34 cellular contexts compared by ENCODE assay signal in genomic region chr15:29773000-29773399, GRCh38. TPM values are rescaled to one million over a fixed set of nuclear protein-coding genes. Genes with fewer than 3 reads are reported as not detected.
"Had no signal": no experiment of that assay in that cellular context is flagged by ENCODE, and none has a peak within 500 bp of the region (broad histone marks: within the 10 kb centered on the region; RNA-seq: fewer than 3 reads in every experiment).

No MANE protein-coding gene starts in this region.

- H3K9me3 ChIP-seq: adrenal gland, colonic mucosa had no signal

- H3K27ac Mint-ChIP-seq: activated B cell treated with CpG ODN at 0.5 μM for 24 hours; activated CD8-positive, alpha-beta memory T cell treated with anti-CD3 and anti-CD28 coated beads, Interleukin-2, amount 10 ng/mL, durations not matched to agents 7 days and 5 days; activated CD8-positive, alpha-beta T cell treated with anti-CD3 and anti-CD28 coated beads, Interleukin-2, amount 10 ng/mL, durations not matched to agents 7 days and 5 days; activated naive CD4-positive, alpha-beta T cell treated with anti-CD3 and anti-CD28 coated beads for 36 hours; activated naive CD4-positive, alpha-beta T cell treated with anti-CD3 and anti-CD28 coated beads, Interleukin-2, amount 50 U/mL, for 24 hours; activated naive CD8-positive, alpha-beta T cell treated with anti-CD3 and anti-CD28 coated beads for 36 hours; activated naive CD8-positive, alpha-beta T cell treated with anti-CD3 and anti-CD28 coated beads, Interleukin-2, amount 50 U/mL, for 24 hours; activated T-helper 1 cell treated with anti-CD3 and anti-CD28 coated beads, Interleukin-12 subunit alpha, Interleukin-12 subunit beta, Interleukin-2, Interleukin-4 antibody, amounts not matched to agents 30 ng/mL and 10 ng/mL and 1 ng/mL, durations not matched to agents 14 hours and 24 hours and 36 hours; activated T-helper 2 cell treated with anti-CD3 and anti-CD28 coated beads, Interferon-gamma antibody, Interleukin-2, Interleukin-4, amounts not matched to agents 10 μg/mL and 5 μg/mL and 100 μg/mL, durations not matched to agents 14 hours and 24 hours and 36 hours; T-helper 17 cell; T-helper 2 cell treated with Interferon-gamma antibody and Interleukin-4, amounts not matched to agents 5 μg/mL and 100 μg/mL, for 36 hours had no signal

- H3K4me3 ChIP-seq: adrenal gland, colonic mucosa had no signal

- H3K4me1 ChIP-seq: colonic mucosa had no signal

- H3K4me3 Mint-ChIP-seq: activated B cell treated with CpG ODN at 0.5 μM for 24 hours; activated CD8-positive, alpha-beta memory T cell treated with anti-CD3 and anti-CD28 coated beads, Interleukin-2, amount 10 ng/mL, durations not matched to agents 7 days and 5 days; activated CD8-positive, alpha-beta T cell treated with anti-CD3 and anti-CD28 coated beads, Interleukin-2, amount 10 ng/mL, durations not matched to agents 7 days and 5 days; activated naive CD4-positive, alpha-beta T cell treated with anti-CD3 and anti-CD28 coated beads for 36 hours; activated naive CD4-positive, alpha-beta T cell treated with anti-CD3 and anti-CD28 coated beads, Interleukin-2, amount 50 U/mL, for 24 hours; activated naive CD8-positive, alpha-beta T cell treated with anti-CD3 and anti-CD28 coated beads for 36 hours; activated naive CD8-positive, alpha-beta T cell treated with anti-CD3 and anti-CD28 coated beads, Interleukin-2, amount 50 U/mL, for 24 hours; activated T-helper 1 cell treated with anti-CD3 and anti-CD28 coated beads, Interleukin-12 subunit alpha, Interleukin-12 subunit beta, Interleukin-2, Interleukin-4 antibody, amounts not matched to agents 30 ng/mL and 10 ng/mL and 1 ng/mL, durations not matched to agents 14 hours and 24 hours and 36 hours; T-helper 17 cell; T-helper 2 cell treated with Interferon-gamma antibody and Interleukin-4, amounts not matched to agents 5 μg/mL and 100 μg/mL, for 36 hours had no signal

- H3K9me3 Mint-ChIP-seq: activated B cell treated with CpG ODN at 0.5 μM for 24 hours; activated naive CD4-positive, alpha-beta T cell treated with anti-CD3 and anti-CD28 coated beads for 36 hours; activated naive CD4-positive, alpha-beta T cell treated with anti-CD3 and anti-CD28 coated beads, Interleukin-2, amount 50 U/mL, for 24 hours; activated naive CD8-positive, alpha-beta T cell treated with anti-CD3 and anti-CD28 coated beads for 36 hours; activated naive CD8-positive, alpha-beta T cell treated with anti-CD3 and anti-CD28 coated beads, Interleukin-2, amount 50 U/mL, for 24 hours; activated T-helper 1 cell treated with anti-CD3 and anti-CD28 coated beads, Interleukin-12 subunit alpha, Interleukin-12 subunit beta, Interleukin-2, Interleukin-4 antibody, amounts not matched to agents 30 ng/mL and 10 ng/mL and 1 ng/mL, durations not matched to agents 14 hours and 24 hours and 36 hours; activated T-helper 2 cell treated with anti-CD3 and anti-CD28 coated beads, Interferon-gamma antibody, Interleukin-2, Interleukin-4, amounts not matched to agents 10 μg/mL and 5 μg/mL and 100 μg/mL, durations not matched to agents 14 hours and 24 hours and 36 hours; T-helper 2 cell treated with Interferon-gamma antibody and Interleukin-4, amounts not matched to agents 5 μg/mL and 100 μg/mL, for 36 hours had no signal

- H3K27me3 ChIP-seq: adrenal gland, brain microvascular endothelial cell, colonic mucosa had no signal

- H3K4me1 Mint-ChIP-seq: activated B cell treated with CpG ODN at 0.5 μM for 24 hours; activated CD8-positive, alpha-beta memory T cell treated with anti-CD3 and anti-CD28 coated beads, Interleukin-2, amount 10 ng/mL, durations not matched to agents 7 days and 5 days; activated naive CD4-positive, alpha-beta T cell treated with anti-CD3 and anti-CD28 coated beads, Interleukin-2, amount 50 U/mL, for 24 hours; activated naive CD8-positive, alpha-beta T cell treated with anti-CD3 and anti-CD28 coated beads for 36 hours; activated naive CD8-positive, alpha-beta T cell treated with anti-CD3 and anti-CD28 coated beads, Interleukin-2, amount 50 U/mL, for 24 hours had no signal

- H3K36me3 Mint-ChIP-seq: activated CD8-positive, alpha-beta memory T cell treated with anti-CD3 and anti-CD28 coated beads, Interleukin-2, amount 10 ng/mL, durations not matched to agents 7 days and 5 days; activated naive CD4-positive, alpha-beta T cell treated with anti-CD3 and anti-CD28 coated beads, Interleukin-2, amount 50 U/mL, for 24 hours; activated naive CD8-positive, alpha-beta T cell treated with anti-CD3 and anti-CD28 coated beads for 36 hours had no signal

- ATAC-seq: activated CD4-positive, CD25-positive, alpha-beta regulatory T cell treated with anti-CD3 and anti-CD28 coated beads, Interleukin-2, amount 50 U/mL, for 24 hours; activated CD8-positive, alpha-beta memory T cell treated with anti-CD3 and anti-CD28 coated beads, Interleukin-2, amount 10 ng/mL, durations not matched to agents 7 days and 5 days; activated CD8-positive, alpha-beta T cell treated with anti-CD3 and anti-CD28 coated beads, Interleukin-2, amount 10 ng/mL, durations not matched to agents 7 days and 5 days; activated naive CD8-positive, alpha-beta T cell treated with anti-CD3 and anti-CD28 coated beads, Interleukin-2, amount 50 U/mL, for 24 hours; esophagus mucosa; T-helper 17 cell had no signal

- DNase-seq: activated B cell treated with CpG ODN at 0.5 μM for 24 hours; activated CD4-positive, alpha-beta T cell treated with anti-CD3 and anti-CD28 coated beads for 48 hours; activated CD4-positive, alpha-beta T cell treated with anti-CD3 and anti-CD28 coated beads, Interleukin-2, amount 50 U/mL, for 1 hour; activated CD4-positive, alpha-beta T cell treated with anti-CD3 and anti-CD28 coated beads, Interleukin-2, amount 50 U/mL, for 48 hours; activated CD8-positive, alpha-beta memory T cell treated with anti-CD3 and anti-CD28 coated beads, Interleukin-2, amount 10 ng/mL, durations not matched to agents 7 days and 5 days; activated CD8-positive, alpha-beta memory T cell treated with anti-CD3 and anti-CD28 coated beads, Interleukin-2, amount 50 U/mL, for 4 hours; activated CD8-positive, alpha-beta T cell treated with anti-CD3 and anti-CD28 coated beads, Interleukin-2, amount 10 ng/mL, durations not matched to agents 7 days and 5 days; activated effector memory CD4-positive, alpha-beta T cell treated with anti-CD3 and anti-CD28 coated beads, Interleukin-2, amount 50 U/mL, for 16 hours; activated naive CD4-positive, alpha-beta T cell treated with anti-CD3 and anti-CD28 coated beads for 36 hours; activated naive CD8-positive, alpha-beta T cell treated with anti-CD3 and anti-CD28 coated beads for 36 hours; activated naive CD8-positive, alpha-beta T cell treated with anti-CD3 and anti-CD28 coated beads, Interleukin-2, amount 50 U/mL, for 24 hours; activated T-cell treated with anti-CD3 and anti-CD28 coated beads, Interleukin-2, amount 50 U/mL, for 1 hour; activated T-cell treated with anti-CD3 and anti-CD28 coated beads, Interleukin-2, amount 50 U/mL, for 48 hours; adrenal gland; amygdala; aorta; brain microvascular endothelial cell; central memory CD4-positive, alpha-beta T cell; cerebellar nuclear complex; colonic mucosa; effector CD8-positive, alpha-beta T cell; foreskin fibroblast; head of caudate nucleus; T-helper 1 cell; T-helper 17 cell; T1000; WERI-Rb-1 had no signal

- H3K27ac ChIP-seq: adrenal gland, brain microvascular endothelial cell, colonic mucosa, WERI-Rb-1 had no signal

- H3K36me3 ChIP-seq: colonic mucosa had no signal

RNA-seq across cellular contexts. Expression of gene TJP1, which starts 49.3 kb away (rescaled TPM):
- total RNA-seq: activated CD8-positive, alpha-beta memory T cell treated with anti-CD3 and anti-CD28 coated beads for 36 hours; activated CD8-positive, alpha-beta memory T cell treated with anti-CD3 and anti-CD28 coated beads, Interleukin-2, amount 10 ng/mL, durations not matched to agents 7 days and 5 days; activated CD8-positive, alpha-beta T cell treated with anti-CD3 and anti-CD28 coated beads, Interleukin-2, amount 10 ng/mL, durations not matched to agents 7 days and 5 days; activated naive CD4-positive, alpha-beta T cell treated with anti-CD3 and anti-CD28 coated beads for 36 hours; activated naive CD8-positive, alpha-beta T cell treated with anti-CD3 and anti-CD28 coated beads for 36 hours; activated T-helper 1 cell treated with anti-CD3 and anti-CD28 coated beads, Interleukin-12 subunit alpha, Interleukin-12 subunit beta, Interleukin-2, Interleukin-4 antibody, amounts not matched to agents 30 ng/mL and 10 ng/mL and 1 ng/mL, durations not matched to agents 14 hours and 24 hours and 36 hours; activated T-helper 2 cell treated with anti-CD3 and anti-CD28 coated beads, Interferon-gamma antibody, Interleukin-2, Interleukin-4, amounts not matched to agents 10 μg/mL and 5 μg/mL and 100 μg/mL, durations not matched to agents 14 hours and 24 hours and 36 hours had no signal
